In the genomic region with DNA sequence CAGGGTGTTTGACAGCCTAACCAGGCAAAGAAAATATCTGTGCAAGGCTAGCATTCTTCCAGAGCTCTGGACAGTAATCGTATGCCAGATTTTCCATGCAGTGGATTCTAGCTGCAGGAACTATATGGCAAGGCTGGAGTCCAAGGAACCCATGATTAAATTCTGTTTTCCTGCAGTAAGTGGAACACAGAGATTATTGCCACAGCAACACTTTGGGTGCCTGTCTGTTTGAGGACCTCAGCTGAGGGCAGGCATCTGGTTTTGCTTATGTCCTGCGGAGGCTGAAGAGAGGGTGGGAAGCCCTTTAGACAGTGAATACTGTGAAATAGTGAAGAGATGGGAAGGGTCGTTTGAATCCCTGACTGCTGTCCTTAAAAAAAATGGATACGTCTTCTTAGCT, we compare ENCODE assay signal across 15 cellular contexts.
A peak's percentile ranks its signal among the peaks of the same experiment; 100 is the strongest.
DNase-seq lines count a peak whose midpoint lies in the region; ATAC-seq and TF ChIP-seq lines count a peak whose summit lies in the region.
"Had no signal": no experiment of that assay in that cellular context is flagged by ENCODE, and none has a peak within 500 bp of the region (broad histone marks: within the 10 kb centered on the region; RNA-seq: fewer than 3 reads in every experiment).

No MANE protein-coding gene starts in this region.

- H3K4me1 ChIP-seq in CD8-positive, alpha-beta memory T cell (ENCODE audit: insufficient read depth, low read length), result no peaks in the 10 kb centered on the region
- H3K4me1 ChIP-seq in OCI-LY3 (ENCODE audit: low read length) (peaks cover 98% of the 10 kb centered on the region), H9 (ENCODE audit: insufficient read depth, low read length) (peaks cover 5% of the 10 kb centered on the region)

- H3K27ac Mint-ChIP-seq in CD8-positive, alpha-beta memory T cell, result peak overlapping the region in 2 of 8 donors; percentile 73 to 80
- no peak overlapping the region for H3K27ac Mint-ChIP-seq in central memory CD8-positive, alpha-beta T cell (ENCODE audit: low read depth)
- peak overlapping the region; percentile 80 to 89 for H3K27ac Mint-ChIP-seq in natural killer cell
- no peak overlapping the region for H3K27ac Mint-ChIP-seq in H9

- no peak overlapping the region for H3K23ac ChIP-seq in H9 (ENCODE audit: insufficient read length, low read depth, low read length)

- no peaks in the 10 kb centered on the region for H3K79me1 ChIP-seq in H9 (ENCODE audit: insufficient read depth, low read depth, low read length, poor library complexity, severe bottlenecking)

- no peak overlapping the region for H3K4ac ChIP-seq in H9 (ENCODE audit: low read depth, low read length)

- H3K9ac ChIP-seq in OCI-LY3 (ENCODE audit: low read length) (peak overlapping the region; percentile 9; the same call in 1 of the 2 replicates), H9 (ENCODE audit: extremely low read depth, insufficient read length, low read length) (no peak overlapping the region)

- H3K36me3 ChIP-seq in CD8-positive, alpha-beta memory T cell (ENCODE audit: insufficient read depth, low read length), result no peaks in the 10 kb centered on the region
- H3K36me3 ChIP-seq in OCI-LY3 (replicated peaks; ENCODE audit: low read depth, low read length), result no peaks in the 10 kb centered on the region

- no peaks in the 10 kb centered on the region for H4K20me1 ChIP-seq in OCI-LY3 (ENCODE audit: insufficient read depth, low read length)
- no peaks in the 10 kb centered on the region for H4K20me1 ChIP-seq in H9 (ENCODE audit: control insufficient read depth, insufficient read depth, insufficient read length)

- no peak overlapping the region for H3K27ac ChIP-seq in CD8-positive, alpha-beta memory T cell (ENCODE audit: low read depth, low read length)
- H3K27ac ChIP-seq in OCI-LY3 (ENCODE audit: low read length), result peak overlapping the region; percentile 26; the same call in 1 of the 2 replicates
- no peak overlapping the region for H3K27ac ChIP-seq in H9 (ENCODE audit: insufficient read length, low read depth, low read length)
- H3K27ac ChIP-seq: PC-9, VCaP had no signal

- no peaks in the 10 kb centered on the region for H3K9me3 Mint-ChIP-seq in CD8-positive, alpha-beta memory T cell
- H3K9me3 Mint-ChIP-seq in central memory CD8-positive, alpha-beta T cell, result no peaks in the 10 kb centered on the region
- H3K9me3 Mint-ChIP-seq in natural killer cell, result no peaks in the 10 kb centered on the region
- H3K9me3 Mint-ChIP-seq in H9, result no peaks in the 10 kb centered on the region

- DNase-seq in CD8-positive, alpha-beta memory T cell, result no peak
- no peak for DNase-seq in central memory CD8-positive, alpha-beta T cell (ENCODE audit: low spot score in 2 of 2)
- no peak for DNase-seq in natural killer cell
- DNase-seq in DMS 273 treated with DMSO at 0.1 percent for 48 hours (lab: John Stamatoyannopoulos, UW), result no peak
- no peak for DNase-seq in H9
- DNase-seq: activated gamma-delta T cell; NCI-H2081 treated with DMSO at 0.1 percent for 48 hours; PC-9; stimulated activated CD4-positive, alpha-beta T cell treated with anti-CD3 and anti-CD28 coated beads, Interleukin-4, amount 100 ng/mL, for 4 hours; substantia nigra had no signal

- H3T11ph ChIP-seq in H9 (ENCODE audit: low read length), result no peak overlapping the region

- H2BK20ac ChIP-seq in H9 (ENCODE audit: low read depth, low read length, poor library complexity, severe bottlenecking), result no peak overlapping the region

- WGBS in H9 (ENCODE audit: extremely low coverage, insufficient read length, low lambda C conversion rate), result no CpG with 5 or more reads among the region's 4 CpGs

- no peak overlapping the region for H2BK120ac ChIP-seq in H9 (ENCODE audit: low read depth, low read length, poor library complexity, severe bottlenecking)

- no peak overlapping the region for H2BK15ac ChIP-seq in H9 (ENCODE audit: low read depth, low read length)

- POLR2A ChIA-PET in CD8-positive, alpha-beta memory T cell (lab: Charles Lee), result no interaction called here

- H3K4me2 ChIP-seq in OCI-LY3 (ENCODE audit: low read length) (peak overlapping the region; percentile 26), H9 (ENCODE audit: insufficient read depth, insufficient read length, low read length) (no peak overlapping the region)
- H3K4me2 ChIP-seq: PC-9 had no signal

- H2AK5ac ChIP-seq in H9 (ENCODE audit: insufficient read length, low read length), result no peak overlapping the region

- H3K79me2 ChIP-seq in OCI-LY3 (ENCODE audit: low read length) (no peaks in the 10 kb centered on the region), H9 (ENCODE audit: insufficient read depth, low read length) (no peaks in the 10 kb centered on the region)

- no peak overlapping the region for H3K56ac ChIP-seq in H9 (ENCODE audit: insufficient read length, low read depth, low read length)

- no peaks in the 10 kb centered on the region for H3K9me3 ChIP-seq in CD8-positive, alpha-beta memory T cell (ENCODE audit: low read length)
- no peaks in the 10 kb centered on the region for H3K9me3 ChIP-seq in OCI-LY3 (ENCODE audit: insufficient read depth, low read length)
- no peaks in the 10 kb centered on the region for H3K9me3 ChIP-seq in H9 (ENCODE audit: control insufficient read depth, low read depth, low read length)

- intact Hi-C loops in natural killer cell (cut with micrococcal nuclease), result loop anchor here (2.0 to 5.0 kb wide), 4 partner anchors 24 to 72 kb away; no protein-coding TSS in a partner anchor

- CTCF ChIA-PET in CD8-positive, alpha-beta memory T cell (lab: Charles Lee), result no interaction called here

- H3K18ac ChIP-seq in H9 (ENCODE audit: insufficient read length, low read depth, low read length), result no peak overlapping the region

- H3K14ac ChIP-seq in H9 (ENCODE audit: insufficient read depth, low read length), result no peak overlapping the region

- no peak overlapping the region for H4K8ac ChIP-seq in H9 (replicated peaks; ENCODE audit: insufficient read length, low read depth, low read length)

- peak overlapping the region; percentile 13; the same call in 1 of the 2 replicates for H2AFZ ChIP-seq in OCI-LY3 (ENCODE audit: low read depth, low read length)
- H2AFZ ChIP-seq in H9 (ENCODE audit: low read length), result no peak overlapping the region
- H2AFZ ChIP-seq: PC-9 had no signal

- peak overlapping the region; percentile 15 for H3K4me3 ChIP-seq in CD8-positive, alpha-beta memory T cell (ENCODE audit: low read length)
- no peak overlapping the region for H3K4me3 ChIP-seq in OCI-LY3 (ENCODE audit: low read length)
- H3K4me3 ChIP-seq: lung, PC-9 had no signal

- no peak overlapping the region for H4K5ac ChIP-seq in H9 (ENCODE audit: insufficient read length, low read depth, low read length)

- no peaks in the 10 kb centered on the region for H3K27me3 Mint-ChIP-seq in CD8-positive, alpha-beta memory T cell
- H3K27me3 Mint-ChIP-seq in central memory CD8-positive, alpha-beta T cell, result no peaks in the 10 kb centered on the region
- no peaks in the 10 kb centered on the region for H3K27me3 Mint-ChIP-seq in natural killer cell (ENCODE audit: low read depth in 2 of 2)
- H3K27me3 Mint-ChIP-seq in H9 (ENCODE audit: low read depth), result peaks cover 3% of the 10 kb centered on the region

- no peak for ATAC-seq in central memory CD8-positive, alpha-beta T cell (replicated peaks; ENCODE audit: extremely low read depth, poor library complexity, severe bottlenecking)
- ATAC-seq in natural killer cell (peak in 1 of 3 donors; percentile 10), GM18498 (IDR thresholded peaks at IDR 0.05; ENCODE audit: unreplicated experiment) (no peak), GM18873 (IDR thresholded peaks at IDR 0.05; ENCODE audit: low FRiP score, unreplicated experiment) (no peak)

- H2BK5ac ChIP-seq in H9 (ENCODE audit: insufficient read length, low read length), result no peak overlapping the region

- H4K91ac ChIP-seq in H9 (ENCODE audit: insufficient read length, low read depth, low read length), result no peak overlapping the region

- peak overlapping the region in 6 of 7 donors; percentile 20 to 91 (median 78) for H3K4me3 Mint-ChIP-seq in CD8-positive, alpha-beta memory T cell
- H3K4me3 Mint-ChIP-seq in central memory CD8-positive, alpha-beta T cell, result peak overlapping the region; percentile 51
- H3K4me3 Mint-ChIP-seq in natural killer cell (peak overlapping the region; percentile 82), H9 (no peak overlapping the region)

- H3K36me3 Mint-ChIP-seq in CD8-positive, alpha-beta memory T cell, result peaks cover 0 to 22% (median 0%) of the 10 kb centered on the region in 3 donors
- H3K36me3 Mint-ChIP-seq in central memory CD8-positive, alpha-beta T cell (ENCODE audit: insufficient read depth), result peaks cover 10% of the 10 kb centered on the region
- H3K36me3 Mint-ChIP-seq in natural killer cell (peaks cover 15% of the 10 kb centered on the region), H9 (ENCODE audit: insufficient read depth in 1 of 3, low read depth in 3 of 3) (no peaks in the 10 kb centered on the region)

- no peak for TF ChIP-seq CTCF in OCI-LY3 (IDR thresholded peaks at IDR 0.05; ENCODE audit: low read depth, low read length)
- no peak for TF ChIP-seq CTCF in natural killer cell (IDR thresholded peaks at IDR 0.05)
- no peak for TF ChIP-seq CTCF in H9 (conservative IDR thresholded peaks at IDR 0.05)

- no peaks in the 10 kb centered on the region for H3K27me3 ChIP-seq in CD8-positive, alpha-beta memory T cell (ENCODE audit: insufficient read depth, low read length, poor library complexity, severe bottlenecking)
- H3K27me3 ChIP-seq in OCI-LY3 (ENCODE audit: low read depth, low read length), result no peaks in the 10 kb centered on the region
- H3K27me3 ChIP-seq in H9 (ENCODE audit: insufficient read depth, low read length), result no peaks in the 10 kb centered on the region

- no peak overlapping the region for H2BK12ac ChIP-seq in H9 (ENCODE audit: insufficient read length, low read depth, low read length)

- H3K4me1 Mint-ChIP-seq in CD8-positive, alpha-beta memory T cell, result peaks cover 0 to 2% (median 0%) of the 10 kb centered on the region in 3 donors
- H3K4me1 Mint-ChIP-seq in central memory CD8-positive, alpha-beta T cell, result no peaks in the 10 kb centered on the region
- H3K4me1 Mint-ChIP-seq in natural killer cell (peaks cover 97 to 98% of the 10 kb centered on the region in 2 donors), H9 (peaks cover 8 to 28% of the 10 kb centered on the region in 2 experiments)

- no peaks in the 10 kb centered on the region for H3K23me2 ChIP-seq in H9 (ENCODE audit: insufficient read length, low read depth, low read length, poor library complexity, severe bottlenecking)

Comparison
In these comparisons a context has a peak if more than half of its experiments do, and no peak if none do; other contexts are left out.
1. H3K27ac Mint-ChIP-seq: peak in natural killer cell (2 of 2); none in central memory CD8-positive, alpha-beta T cell (single experiment) and H9 (0 of 3).
2. H3K4me3 Mint-ChIP-seq: peak in CD8-positive, alpha-beta memory T cell (6 of 7), central memory CD8-positive, alpha-beta T cell (single experiment) and natural killer cell (single experiment); none in H9 (0 of 2).